21 cellular contexts compared by ENCODE assay signal in the genomic region with DNA sequence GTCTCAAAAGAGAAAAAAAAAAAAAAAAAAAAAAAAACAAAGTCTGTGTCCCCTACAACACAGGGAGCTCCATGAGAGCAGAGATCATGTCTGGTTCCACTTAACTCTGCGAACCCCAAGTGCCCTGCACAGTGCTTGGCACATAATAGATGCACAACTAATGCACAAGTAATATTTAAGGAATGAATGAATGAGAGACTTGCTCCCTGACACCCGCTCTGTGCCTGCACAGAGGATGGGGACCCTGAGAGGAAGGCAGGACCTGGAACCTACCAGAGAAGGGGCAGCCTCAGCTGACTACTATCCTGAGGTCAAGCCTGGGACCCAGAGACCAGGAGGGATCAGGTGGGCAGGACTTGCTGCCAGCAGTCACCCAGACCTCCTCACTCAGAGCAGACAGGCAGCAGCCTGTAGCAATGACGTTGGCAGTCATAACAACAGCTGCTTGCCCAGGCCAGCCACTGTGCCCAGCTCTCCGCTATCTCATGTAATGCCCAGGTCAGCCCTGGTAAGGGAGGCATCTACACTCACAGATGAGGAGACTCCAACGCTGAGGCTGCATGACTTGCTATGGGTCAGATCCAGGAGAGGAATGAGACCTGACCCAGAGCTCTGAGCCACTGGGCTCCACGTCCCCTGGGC. TPM values are rescaled to one million over a fixed set of nuclear protein-coding genes. Genes with fewer than 3 reads are reported as not detected.
DNase-seq lines count a peak whose midpoint lies in the region; ATAC-seq, FAIRE-seq and TF ChIP-seq lines count a peak whose summit lies in the region.
"Had no signal": no experiment of that assay in that cellular context is flagged by ENCODE, and none has a peak within 500 bp of the region (broad histone marks: within the 10 kb centered on the region; RNA-seq: fewer than 3 reads in every experiment).

No MANE protein-coding gene starts in this region.

- H3K36me3 Mint-ChIP-seq in neural progenitor cell = peaks cover 2% of the 10 kb centered on the region

- CTCF ChIA-PET in PC-9 (lab: Charles Lee) = no interaction called here

- H3K27ac Mint-ChIP-seq in neural progenitor cell = peak overlapping the region; percentile 79
- H3K27ac Mint-ChIP-seq: CD4-positive, alpha-beta T cell; HFFc6 had no signal

- H3K9me3 ChIP-seq in neural progenitor cell (ENCODE audit: low read depth) (no peaks in the 10 kb centered on the region), PC-9 (ENCODE audit: insufficient read depth, low read depth) (no peaks in the 10 kb centered on the region), ovary (no peaks in the 10 kb centered on the region)
- H3K9me3 ChIP-seq: Caco-2, SJSA1 had no signal

- peaks cover 9% of the 10 kb centered on the region for H3K27me3 Mint-ChIP-seq in neural progenitor cell (ENCODE audit: insufficient read depth, low read depth)
- H3K27me3 Mint-ChIP-seq: CD4-positive, alpha-beta T cell had no signal

- POLR2A ChIA-PET in PC-9 (lab: Charles Lee; ENCODE audit: unreplicated experiment) = interaction anchor here (0.7 kb wide), 1 partner anchor 56 kb away, joined by 5 read pairs; no protein-coding TSS in a partner anchor

- WGBS in ovary, 3 donors = 60 to 72% (median 62%) methylated on average over 6 of the region's 6 CpGs

- H3K9me3 Mint-ChIP-seq in neural progenitor cell = no peaks in the 10 kb centered on the region
- H3K9me3 Mint-ChIP-seq: CD4-positive, alpha-beta T cell; HFFc6 had no signal

- TF ChIP-seq EP300 in ovary (IDR thresholded peaks at IDR 0.05) = no peak

- TF ChIP-seq CTCF in bronchial epithelial cell (IDR thresholded peaks at IDR 0.05; ENCODE audit: insufficient read depth, low read length, severe bottlenecking) (no peak), neural progenitor cell (IDR thresholded peaks at IDR 0.05) (no peak), PC-9 (conservative IDR thresholded peaks at IDR 0.05) (no peak), ovary (IDR thresholded peaks at IDR 0.05) (no peak)

- no peak overlapping the region for H3K4me3 Mint-ChIP-seq in neural progenitor cell
- H3K4me3 Mint-ChIP-seq: CD4-positive, alpha-beta T cell; HFFc6 had no signal

- H3F3A ChIP-seq in neural progenitor cell (ENCODE audit: low read depth) (no peaks in the 10 kb centered on the region), PC-9 (ENCODE audit: insufficient read depth, low read depth) (no peaks in the 10 kb centered on the region; the same call in 1 of the 2 replicates)

- peaks cover 2% of the 10 kb centered on the region for H3K36me3 ChIP-seq in bronchial epithelial cell (ENCODE audit: control insufficient read depth, insufficient read depth, low read length)
- no peaks in the 10 kb centered on the region for H3K36me3 ChIP-seq in neural progenitor cell
- no peaks in the 10 kb centered on the region for H3K36me3 ChIP-seq in PC-9 (ENCODE audit: low read depth)
- H3K36me3 ChIP-seq in ovary = no peaks in the 10 kb centered on the region

- FAIRE-seq in bronchial epithelial cell (lab: Jason Lieb, UNC) = no peak
- FAIRE-seq: A204.1, GM12878, H54 had no signal

- H3K79me2 ChIP-seq in neural progenitor cell (ENCODE audit: low read depth) (no peaks in the 10 kb centered on the region), PC-9 (ENCODE audit: low read depth) (no peaks in the 10 kb centered on the region)

- H3K4me2 ChIP-seq in neural progenitor cell (peak overlapping the region; percentile 1), PC-9 (no peak overlapping the region)

- H3K4me1 ChIP-seq in neural progenitor cell (peaks cover 7% of the 10 kb centered on the region), PC-9 (replicated peaks; ENCODE audit: insufficient read depth) (no peaks in the 10 kb centered on the region), ovary (ENCODE audit: insufficient read depth) (no peaks in the 10 kb centered on the region)
- H3K4me1 ChIP-seq: Caco-2, SJSA1 had no signal

- no peak overlapping the region for H3K4me3 ChIP-seq in bronchial epithelial cell (ENCODE audit: low read depth, low read length)
- H3K4me3 ChIP-seq in neural progenitor cell = no peak overlapping the region
- no peak overlapping the region for H3K4me3 ChIP-seq in PC-9
- no peak overlapping the region for H3K4me3 ChIP-seq in ovary
- H3K4me3 ChIP-seq: GM12878, SJSA1 had no signal

- peak; percentile 50 for DNase-seq in Right ventricle myocardium inferior (ENCODE audit: missing footprints)
- DNase-seq in cardiac septum (ENCODE audit: low spot score) = no peak
- peak; percentile 10 for DNase-seq in bronchial epithelial cell (ENCODE audit: low read depth)
- DNase-seq in neural progenitor cell (ENCODE audit: low spot score) = no peak
- DNase-seq in PC-9 = no peak
- DNase-seq in stimulated activated CD4-positive, alpha-beta T cell treated with anti-CD3 and anti-CD28 coated beads, Interleukin-15, amount 100 ng/mL, for 24 hours = no peak
- no peak for DNase-seq in ovary
- DNase-seq: Caco-2; CD4-positive, alpha-beta T cell; DMS53; EL; HFFc6; KG1; NCI-H1417; NCI-H187; NCI-H2107; NCI-H510A treated with DMSO at 0.1 percent for 48 hours had no signal

- H4K20me1 ChIP-seq in neural progenitor cell (ENCODE audit: low read depth) = no peaks in the 10 kb centered on the region
- no peaks in the 10 kb centered on the region for H4K20me1 ChIP-seq in PC-9 (ENCODE audit: insufficient read depth)

- no peaks in the 10 kb centered on the region for H3K9me2 ChIP-seq in PC-9 (ENCODE audit: insufficient read depth)

- no peak for ATAC-seq in Right ventricle myocardium inferior
- ATAC-seq: GM12878 had no signal

- H3K4me1 Mint-ChIP-seq in neural progenitor cell = peaks cover 31% of the 10 kb centered on the region

- no TSS peak for BruUV-seq in PC-9 (replicated peaks; lab: Mats Ljungman, UMichigan)

- no peak overlapping the region for H3K9ac ChIP-seq in neural progenitor cell

- H3K27ac ChIP-seq in neural progenitor cell = no peak overlapping the region
- H3K27ac ChIP-seq in PC-9 = no peak overlapping the region
- no peak overlapping the region for H3K27ac ChIP-seq in ovary
- H3K27ac ChIP-seq: SJSA1 had no signal

- H2AFZ ChIP-seq in neural progenitor cell (replicated peaks) (peak overlapping the region; percentile 64), PC-9 (no peak overlapping the region)

- H3K27me3 ChIP-seq in bronchial epithelial cell (ENCODE audit: control insufficient read depth, insufficient read depth, low read length) (no peaks in the 10 kb centered on the region), neural progenitor cell (no peaks in the 10 kb centered on the region), PC-9 (ENCODE audit: insufficient read depth, low read depth) (no peaks in the 10 kb centered on the region), ovary (no peaks in the 10 kb centered on the region)
- H3K27me3 ChIP-seq: SJSA1 had no signal

- no peak for TF ChIP-seq POLR2A in ovary (IDR thresholded peaks at IDR 0.05)

- intact Hi-C loops in Right ventricle myocardium inferior (cut with DNase I) (no loop called here), cardiac septum (cut with DNase I) (no loop called here), PC-9 (cut with micrococcal nuclease; ENCODE audit: unreplicated experiment) (no loop called here), ovary (cut with DNase I) (no loop called here)

RNA-seq across cellular contexts. Expression of a gene that starts 2.9 kb away (rescaled TPM):
- total RNA-seq in Right ventricle myocardium inferior = 0.51 TPM
- total RNA-seq in cardiac septum = 0.70 TPM
- total RNA-seq in bronchial epithelial cell = 0.77 and 1.6 TPM in 2 replicates
- total RNA-seq in neural progenitor cell (ENCODE audit: low replicate concordance) = 1.2 and 5.4 TPM in 2 replicates
- 3.5 and 4.9 TPM in 2 replicates for total RNA-seq in PC-9 (2021)
- 1 to 10 TPM; 1.5 to 5.4 (median 4.7) TPM for total RNA-seq in ovary
- polyA plus RNA-seq in ovary = 1 to 10 TPM; 1.8 to 2.7 TPM
- total RNA-seq: Caco-2, SJSA1 had no signal

RNA-seq across cellular contexts. Expression of a gene that starts 23.7 kb away (rescaled TPM):
- total RNA-seq in Right ventricle myocardium inferior (18.8 TPM), cardiac septum (17.8 TPM), bronchial epithelial cell (20.7 and 23.7 TPM in 2 replicates), neural progenitor cell (ENCODE audit: low replicate concordance) (24.8 and 46.5 TPM in 2 replicates), PC-9 (2021) (62.4 and 66.9 TPM in 2 replicates), ovary (10 to 100 TPM; 24.2 to 45.9 (median 42.0) TPM)
- 10 to 100 TPM; 18.1 to 34.7 TPM for polyA plus RNA-seq in ovary

Comparison
In these comparisons a context has a peak if more than half of its experiments do, and no peak if none do; other contexts are left out.
1. DNase-seq: peak in Right ventricle myocardium inferior (single experiment) and bronchial epithelial cell (single experiment); none in cardiac septum (single experiment), neural progenitor cell (single experiment), PC-9 (0 of 2), stimulated activated CD4-positive, alpha-beta T cell treated with anti-CD3 and anti-CD28 coated beads, Interleukin-15, amount 100 ng/mL, for 24 hours (single experiment) and ovary (0 of 5).